Comparison of ENCODE assay signal across 23 cellular contexts in genomic region chrX:146055733-146056132, GRCh38.
"Had no signal": no experiment of that assay in that cellular context is flagged by ENCODE, and none has a peak within 500 bp of the region (broad histone marks: within the 10 kb centered on the region; RNA-seq: fewer than 3 reads in every experiment).

No MANE protein-coding gene starts in this region.

- H3K4me3 ChIP-seq: K562, PC-9, Peyer's patch, SJCRH30 had no signal

- H2AFZ ChIP-seq: PC-9 had no signal

- H3K27ac ChIP-seq: HL-60, PC-9, Peyer's patch, SJCRH30 had no signal

- DNase-seq: MV-4-11; NCI-H1048; NCI-H1105; NCI-H1417; NCI-H1436 treated with DMSO at 0.1 percent for 48 hours; NCI-H1694; NCI-H187 treated with DMSO at 0.1 percent for 48 hours; NCI-H2029 treated with DMSO at 0.1 percent for 48 hours; NCI-H2171 treated with DMSO at 0.1 percent for 48 hours; NCI-H226; NCI-H446; NCI-H510A treated with DMSO at 0.1 percent for 48 hours; NCI-H526; NCI-H748 treated with DMSO at 0.1 percent for 48 hours; NK-92 treated with Interleukin-12 subunit alpha and Interleukin-12 subunit beta, amount 100 ng/mL, for 24 hours; OCI-M1; PC-9; Peyer's patch; SHP77 treated with DMSO at 0.1 percent for 48 hours; SJCRH30; T-helper 1 cell had no signal

- H3K4me2 ChIP-seq: PC-9 had no signal

- H3K36me3 ChIP-seq: Peyer's patch, SJCRH30 had no signal

- H3K4me1 ChIP-seq: Peyer's patch, SJCRH30 had no signal

- H3K27me3 ChIP-seq: Peyer's patch, SJCRH30 had no signal
